ENCODE assay signal across 8 cellular contexts in genomic region chr3:183098538-183099025, GRCh38. TPM values are rescaled to one million over a fixed set of nuclear protein-coding genes. Genes with fewer than 3 reads are reported as not detected.
DNase-seq lines count a peak whose midpoint lies in the region; ATAC-seq and TF ChIP-seq lines count a peak whose summit lies in the region.

No MANE protein-coding gene starts in this region.

- 3 to 6% (median 4%) methylated on average over 8 of the region's 8 CpGs for WGBS in ovary, 3 donors

- no peak for TF ChIP-seq EP300 in ovary (IDR thresholded peaks at IDR 0.05)

- no peaks in the 10 kb centered on the region for H3K36me3 ChIP-seq in ovary

- DNase-seq in OCI-M1 (lab: John Stamatoyannopoulos, UW) (peak; percentile 41), epithelial cell of proximal tubule (ENCODE audit: low read depth) (no peak), ovary (no peak), iPS-NIHi7 (ENCODE audit: extremely low spot score) (no peak)

- no peak for TF ChIP-seq POLR2A in ovary (IDR thresholded peaks at IDR 0.05)
- no peak for TF ChIP-seq POLR2A in GM18505 (IDR thresholded peaks at IDR 0.05; ENCODE audit: borderline replicate concordance, extremely low read depth, insufficient read depth, insufficient read length)

- no peaks in the 10 kb centered on the region for H3K27me3 ChIP-seq in ovary

- intact Hi-C loops in ovary (cut with DNase I) = no loop called here

- peaks cover 6% of the 10 kb centered on the region for H3K4me1 ChIP-seq in ovary (ENCODE audit: insufficient read depth)

- peak overlapping the region; percentile 70 for H3K27ac ChIP-seq in 22Rv1
- H3K27ac ChIP-seq in ovary = peak overlapping the region; percentile 37 to 81

- H3K9me3 ChIP-seq in ovary = no peaks in the 10 kb centered on the region

- peak overlapping the region; percentile 90 for H3K4me3 ChIP-seq in epithelial cell of proximal tubule (ENCODE audit: low read depth, low read length)
- H3K4me3 ChIP-seq in ovary = peak overlapping the region; percentile 92

- TF ChIP-seq CTCF in 22Rv1 (IDR thresholded peaks at IDR 0.05) = no peak
- TF ChIP-seq CTCF in epithelial cell of proximal tubule (conservative IDR thresholded peaks at IDR 0.05; ENCODE audit: low read depth, low read length) = no peak
- TF ChIP-seq CTCF in ovary (IDR thresholded peaks at IDR 0.05) = no peak

- ATAC-seq in GM18858 (IDR thresholded peaks at IDR 0.05; ENCODE audit: unreplicated experiment) (peak; percentile 6), GM18505 (IDR thresholded peaks at IDR 0.05; ENCODE audit: unreplicated experiment) (no peak), GM18873 (IDR thresholded peaks at IDR 0.05; ENCODE audit: low FRiP score, unreplicated experiment) (no peak)

RNA-seq across cellular contexts. Expression of gene MCCC1, which starts 0.7 kb away (rescaled TPM):
- total RNA-seq in epithelial cell of proximal tubule (12.0 and 26.0 TPM in 2 replicates), ovary (10 to 100 TPM; 21.7 to 31.4 (median 24.0) TPM)
- polyA plus RNA-seq in ovary = 10 to 100 TPM; 29.6 to 32.8 TPM
